ENCODE assay signal across 17 cellular contexts in the genomic region with DNA sequence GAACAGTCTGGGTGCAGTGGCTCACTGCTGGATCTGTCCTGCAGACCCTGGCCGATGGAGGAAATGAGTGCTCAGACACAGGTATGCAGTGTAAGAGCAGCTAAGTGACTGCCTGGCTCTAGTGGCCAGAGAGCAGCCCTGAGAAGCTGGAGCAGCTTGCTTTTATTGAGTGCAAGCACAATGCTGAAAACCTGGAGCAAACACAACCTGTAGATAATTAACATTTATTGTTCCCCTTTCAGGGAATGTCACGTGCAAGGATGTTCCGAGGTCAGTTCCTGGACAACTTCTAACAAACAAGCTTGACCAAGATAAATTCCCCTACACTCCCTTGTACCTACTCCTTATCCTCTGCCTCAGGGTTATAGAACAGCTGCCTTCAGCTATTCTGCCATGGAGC. TPM values are rescaled to one million over a fixed set of nuclear protein-coding genes. Genes with fewer than 3 reads are reported as not detected.
DNase-seq lines count a peak whose midpoint lies in the region; ATAC-seq and TF ChIP-seq lines count a peak whose summit lies in the region.
"Had no signal": no experiment of that assay in that cellular context is flagged by ENCODE, and none has a peak within 500 bp of the region (broad histone marks: within the 10 kb centered on the region; RNA-seq: fewer than 3 reads in every experiment).

No MANE protein-coding gene starts in this region.

- no peak overlapping the region for H3K4me2 ChIP-seq in mammary epithelial cell (ENCODE audit: insufficient read depth, low read depth, low read length)

- no peaks in the 10 kb centered on the region for H4K20me1 ChIP-seq in mammary epithelial cell (ENCODE audit: insufficient read depth, low read length)

- CTCF ChIA-PET in mammary epithelial cell (lab: Charles Lee; ENCODE audit: low non-redundant PET): no interaction called here

- no peaks in the 10 kb centered on the region for H3K79me2 ChIP-seq in mammary epithelial cell (ENCODE audit: insufficient read depth, low read length)

- no peak for TF ChIP-seq CTCF in mammary epithelial cell (conservative IDR thresholded peaks at IDR 0.05 in 1 of 2, IDR thresholded peaks at IDR 0.05 in 1 of 2; ENCODE audit: extremely low read depth in 1 of 2, insufficient read depth in 1 of 2, low read depth in 1 of 2, low read length in 2 of 2)
- no peak for TF ChIP-seq CTCF in mucosa of descending colon (IDR thresholded peaks at IDR 0.05)

- dilution Hi-C loops in mammary epithelial cell (cut with HindIII; ENCODE audit: low sequenced_read_pairs): no loop called here

- intact Hi-C loops in mammary epithelial cell (cut with micrococcal nuclease): loop anchor here (5.0 kb wide), 1 partner anchor 67 kb away; no protein-coding TSS in a partner anchor
- intact Hi-C loops in mucosa of descending colon (cut with DNase I, micrococcal nuclease): no loop called here

- peak overlapping the region; percentile 88 for H3K27ac ChIP-seq in mammary epithelial cell (ENCODE audit: insufficient read depth, low read depth, low read length)
- no peak overlapping the region for H3K27ac ChIP-seq in substantia nigra (ENCODE audit: low read depth, low read length, poor library complexity, severe bottlenecking)

- H3K9me3 ChIP-seq in mammary epithelial cell (replicated peaks; ENCODE audit: insufficient read depth, low read length): no peaks in the 10 kb centered on the region
- no peaks in the 10 kb centered on the region for H3K9me3 ChIP-seq in mucosa of descending colon

- no peak overlapping the region for H2AFZ ChIP-seq in mammary epithelial cell (ENCODE audit: low read depth, low read length)

- no peak overlapping the region for H3K9ac ChIP-seq in mammary epithelial cell (ENCODE audit: insufficient read depth, low read length)

- 97% methylated on average over 3 of the region's 3 CpGs for WGBS in mammary epithelial cell (ENCODE audit: low coverage, missing lambda C conversion rate)

- in situ Hi-C loops in mammary epithelial cell (cut with MboI; ENCODE audit: low sequenced_read_pairs in 2 of 2): no loop called here

- H3K4me3 ChIP-seq in mammary epithelial cell (replicated peaks in 1 of 3; ENCODE audit: insufficient read depth in 1 of 3, low read depth in 2 of 3, low read length in 3 of 3) (no peak overlapping the region), mucosa of descending colon (no peak overlapping the region)

- H3K36me3 ChIP-seq in mammary epithelial cell (ENCODE audit: insufficient read depth, low read length): no peaks in the 10 kb centered on the region
- no peaks in the 10 kb centered on the region for H3K36me3 ChIP-seq in mucosa of descending colon (ENCODE audit: low read depth)

- DNase-seq in COLO668 (lab: John Stamatoyannopoulos, UW; ENCODE audit: unreplicated experiment) (peak; percentile 40), M059J (ENCODE audit: low read depth) (peak; percentile 11), mammary epithelial cell (no peak), mucosa of descending colon (peak in 2 of 3 donors; percentile 53 to 68), NCI-H524 (lab: John Stamatoyannopoulos, UW) (no peak), substantia nigra (lab: John Stamatoyannopoulos, UW) (no peak), GM19240 (ENCODE audit: insufficient read length, low spot score) (no peak)
- no peak for DNase-seq in activated CD4-positive, alpha-beta T cell treated with anti-CD3 and anti-CD28 coated beads, Interleukin-2, amount 50 U/mL, for 1 hour
- DNase-seq: activated CD4-positive, alpha-beta memory T cell treated with anti-CD3 and anti-CD28 coated beads, Interleukin-2, amount 10 ng/mL, durations not matched to agents 7 days and 5 days; activated naive CD4-positive, alpha-beta T cell treated with anti-CD3 and anti-CD28 coated beads, Interleukin-2, amount 10 ng/mL, durations not matched to agents 7 days and 5 days; activated T-cell treated with anti-CD3 and anti-CD28 coated beads, Interleukin-2, amount 50 U/mL, for 24 hours; cortex of kidney; head of caudate nucleus; T-helper 1 cell had no signal

- ATAC-seq in mucosa of descending colon: peak; percentile 88

- no TSS peak for BruUV-seq in mammary epithelial cell (replicated peaks; lab: Mats Ljungman, UMichigan)

- no peaks in the 10 kb centered on the region for H3K27me3 ChIP-seq in mammary epithelial cell (ENCODE audit: insufficient read depth, low read length)

- H3K4me1 ChIP-seq in mammary epithelial cell (ENCODE audit: insufficient read depth, low read length): peaks cover 37% of the 10 kb centered on the region
- peaks cover 5% of the 10 kb centered on the region for H3K4me1 ChIP-seq in mucosa of descending colon (ENCODE audit: low read depth)

RNA-seq across cellular contexts. Expression of a gene that starts 31.4 kb away (rescaled TPM):
- total RNA-seq in M059J (2014; rRNA removed; shearing (Covaris generic)): not detected in 2 replicates
- total RNA-seq in mammary epithelial cell (not detected), mucosa of descending colon (10 to 100 TPM; 29.6 to 94.5 (median 74.4) TPM)
- not detected for polyA plus RNA-seq in mammary epithelial cell
- not detected for polyA minus RNA-seq in mammary epithelial cell
- total RNA-seq: activated CD4-positive, alpha-beta memory T cell treated with anti-CD3 and anti-CD28 coated beads, Interleukin-2, amount 10 ng/mL, durations not matched to agents 7 days and 5 days; G401; mesothelial cell of epicardium had no signal
- polyA plus RNA-seq: keratinocyte had no signal

Comparison
In these comparisons a context has a peak if more than half of its experiments do, and no peak if none do; other contexts are left out.
1. DNase-seq: peak in COLO668 (single experiment), M059J (single experiment) and mucosa of descending colon (2 of 3); none in mammary epithelial cell (single experiment), NCI-H524 (0 of 2), activated CD4-positive, alpha-beta T cell treated with anti-CD3 and anti-CD28 coated beads, Interleukin-2, amount 50 U/mL, for 1 hour (single experiment), substantia nigra (0 of 49) and GM19240 (single experiment).
2. RNA of a gene that starts 31.4 kb away (total RNA-seq): 29.6 to 94.5 TPM in mucosa of descending colon; not detected in M059J and not detected in mammary epithelial cell; every median in the first group is over 10 times any median in the second.